Comparison of ENCODE assay signal across 16 cellular contexts in the genomic region with DNA sequence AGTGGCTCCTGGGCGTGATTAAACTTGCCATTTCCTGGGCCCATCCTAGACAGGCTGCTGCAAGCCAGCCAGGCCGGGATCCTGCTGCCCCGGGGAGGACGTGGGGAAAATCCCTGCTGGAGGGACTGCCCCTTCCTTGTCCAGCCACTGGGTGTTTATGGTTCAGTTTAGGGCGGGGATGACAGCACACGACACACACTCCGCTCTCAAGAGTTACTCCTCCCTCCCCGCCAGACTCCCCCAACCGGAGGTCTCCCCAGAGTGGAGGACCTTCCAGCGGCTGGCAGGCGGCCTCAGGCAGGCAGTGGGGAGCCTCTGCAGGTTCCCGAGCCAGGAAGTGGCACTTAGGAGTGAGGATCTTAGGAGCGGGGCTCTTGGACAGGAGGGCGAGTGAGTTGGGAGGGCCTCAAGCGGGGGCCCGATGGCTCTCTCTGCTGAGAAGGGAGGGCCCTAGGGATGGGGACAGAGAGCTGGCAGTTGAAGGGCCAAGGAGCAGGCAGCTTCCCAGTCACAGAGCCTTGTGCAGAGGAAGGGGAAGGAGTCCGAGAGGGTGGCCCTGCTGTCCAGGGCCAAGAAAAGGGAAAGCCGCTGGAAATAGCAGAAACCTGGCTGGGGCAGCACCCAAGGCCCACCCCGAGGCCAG. TPM values are rescaled to one million over a fixed set of nuclear protein-coding genes. Genes with fewer than 3 reads are reported as not detected.
DNase-seq lines count a peak whose midpoint lies in the region; ATAC-seq, FAIRE-seq and TF ChIP-seq lines count a peak whose summit lies in the region.
"Had no signal": no experiment of that assay in that cellular context is flagged by ENCODE, and none has a peak within 500 bp of the region (broad histone marks: within the 10 kb centered on the region; RNA-seq: fewer than 3 reads in every experiment).

No MANE protein-coding gene starts in this region.

- DNase-seq in heart left ventricle (peak in 4 of 5 donors; percentile 12 to 46 (median 20)), right atrium auricular region (ENCODE audit: low spot score) (no peak), WTC11 (ENCODE audit: low spot score) (peak; percentile 8), immature natural killer cell (no peak), upper lobe of left lung (peak in 1 of 2 donors; percentile 48), D721Med (ENCODE audit: insufficient read length, low spot score) (no peak)
- DNase-seq: C1 segment of cervical spinal cord, hypothalamus, MV-4-11, NCI-H2227 treated with DMSO at 0.1 percent for 48 hours, PC-9 had no signal

- no peak overlapping the region for H3K4me3 Mint-ChIP-seq in WTC11
- peak overlapping the region in 2 of 5 donors; percentile 40 to 41 for H3K4me3 Mint-ChIP-seq in immature natural killer cell
- H3K4me3 Mint-ChIP-seq: T-helper 17 cell had no signal

- TF ChIP-seq CTCF in heart left ventricle (IDR thresholded peaks at IDR 0.05) (no peak), right atrium auricular region (IDR thresholded peaks at IDR 0.05) (no peak), WTC11 (IDR thresholded peaks at IDR 0.05) (no peak), upper lobe of left lung (IDR thresholded peaks at IDR 0.05) (no peak), D721Med (IDR thresholded peaks at IDR 0.05; ENCODE audit: insufficient read depth, missing control alignments) (no peak)

- H3K4me3 ChIP-seq in heart left ventricle (no peak overlapping the region), right atrium auricular region (no peak overlapping the region), upper lobe of left lung (no peak overlapping the region)
- H3K4me3 ChIP-seq: cardiac muscle cell, PC-9 had no signal

- H3K27me3 ChIP-seq in heart left ventricle = no peaks in the 10 kb centered on the region
- H3K27me3 ChIP-seq in right atrium auricular region = no peaks in the 10 kb centered on the region
- no peaks in the 10 kb centered on the region for H3K27me3 ChIP-seq in upper lobe of left lung
- H3K27me3 ChIP-seq: cardiac muscle cell had no signal

- no peak overlapping the region for H3K27ac Mint-ChIP-seq in WTC11
- peak overlapping the region in 4 of 6 donors; percentile 46 to 87 (median 81) for H3K27ac Mint-ChIP-seq in immature natural killer cell
- H3K27ac Mint-ChIP-seq: T-helper 17 cell had no signal

- no peak for TF ChIP-seq POLR2A in heart left ventricle (IDR thresholded peaks at IDR 0.05)
- TF ChIP-seq POLR2A in upper lobe of left lung (IDR thresholded peaks at IDR 0.05) = no peak

- no peak for TF ChIP-seq EP300 in upper lobe of left lung (IDR thresholded peaks at IDR 0.05)

- peaks cover 0 to 45% (median 0%) of the 10 kb centered on the region in 12 donors for H3K4me1 ChIP-seq in heart left ventricle
- H3K4me1 ChIP-seq in right atrium auricular region = no peaks in the 10 kb centered on the region
- H3K4me1 ChIP-seq in upper lobe of left lung = peaks cover 0 to 32% (median 21%) of the 10 kb centered on the region in 4 donors

- H3K4me1 Mint-ChIP-seq in WTC11 (no peaks in the 10 kb centered on the region), immature natural killer cell (peaks cover 42 to 56% of the 10 kb centered on the region in 2 donors)

- H3K36me3 ChIP-seq in heart left ventricle = peaks cover 0 to 8% (median 0%) of the 10 kb centered on the region in 9 donors
- H3K36me3 ChIP-seq in right atrium auricular region = no peaks in the 10 kb centered on the region
- H3K36me3 ChIP-seq in upper lobe of left lung = no peaks in the 10 kb centered on the region
- H3K36me3 ChIP-seq: cardiac muscle cell had no signal

- ATAC-seq in heart left ventricle = no peak
- ATAC-seq in WTC11 = no peak
- ATAC-seq in upper lobe of left lung (ENCODE audit: low FRiP score in 2 of 2) = peak; percentile 20 to 56
- no peak for ATAC-seq in HG02870 (IDR thresholded peaks at IDR 0.05; ENCODE audit: unreplicated experiment)
- no peak for ATAC-seq in HG03378 (IDR thresholded peaks at IDR 0.05; ENCODE audit: unreplicated experiment)
- ATAC-seq: T-helper 17 cell had no signal

- no peak for FAIRE-seq in D721Med (lab: Jason Lieb, UNC)

- H3K9me3 Mint-ChIP-seq in WTC11 (peaks cover 19% of the 10 kb centered on the region), immature natural killer cell (peaks cover 0 to 3% (median 0%) of the 10 kb centered on the region in 6 donors)

- H3K27ac ChIP-seq in heart left ventricle (no peak overlapping the region), right atrium auricular region (no peak overlapping the region), upper lobe of left lung (no peak overlapping the region)
- H3K27ac ChIP-seq: cardiac muscle cell, PC-9 had no signal

- POLR2A ChIA-PET in WTC11 (lab: Charles Lee) = no interaction called here

- CTCF ChIA-PET in WTC11 (lab: Charles Lee) = no interaction called here

- intact Hi-C loops in heart left ventricle (cut with DNase I) = no loop called here

- H3K36me3 Mint-ChIP-seq in WTC11 (peaks cover 23% of the 10 kb centered on the region), immature natural killer cell (peaks cover 5 to 12% (median 7%) of the 10 kb centered on the region in 3 donors)

- peaks cover 3% of the 10 kb centered on the region; the same call in 1 of the 2 replicates for H3K27me3 Mint-ChIP-seq in WTC11 (ENCODE audit: low read depth)
- H3K27me3 Mint-ChIP-seq in immature natural killer cell (ENCODE audit: low read depth in 3 of 3) = peaks cover 2 to 17% (median 10%) of the 10 kb centered on the region in 3 donors
- H3K27me3 Mint-ChIP-seq: T-helper 17 cell had no signal

- peaks cover 0 to 13% (median 0%) of the 10 kb centered on the region in 12 donors for H3K9me3 ChIP-seq in heart left ventricle
- no peaks in the 10 kb centered on the region for H3K9me3 ChIP-seq in right atrium auricular region
- no peaks in the 10 kb centered on the region for H3K9me3 ChIP-seq in upper lobe of left lung

- 88 to 92% (median 90%) methylated on average over 11 to 19 of the region's 19 CpGs for WGBS in heart left ventricle, 4 donors
- 79 to 85% methylated on average over 12 to 19 of the region's 19 CpGs for WGBS in upper lobe of left lung, 2 donors

TF ChIP-seq in WTC11, 78 proteins besides CTCF, POLR2A, EP300 and RAD21:
- TF ChIP-seq ZNF512 (CRISPR knock-in tag; IDR thresholded peaks at IDR 0.05; ENCODE audit: borderline replicate concordance) (no peak), NFYB (CRISPR knock-in tag; conservative IDR thresholded peaks at IDR 0.05; ENCODE audit: low read depth) (no peak), RORB (CRISPR knock-in tag; IDR thresholded peaks at IDR 0.05) (no peak), GRHL2 (CRISPR knock-in tag; IDR thresholded peaks at IDR 0.05; ENCODE audit: insufficient replicate concordance, severe bottlenecking) (no peak), ZNF416 (CRISPR knock-in tag; IDR thresholded peaks at IDR 0.05) (no peak), ZNF671 (CRISPR knock-in tag; IDR thresholded peaks at IDR 0.05) (no peak), EMX1 (CRISPR knock-in tag; IDR thresholded peaks at IDR 0.05) (no peak), JUN (CRISPR knock-in tag; IDR thresholded peaks at IDR 0.05) (no peak), ETV6 (CRISPR knock-in tag; IDR thresholded peaks at IDR 0.05) (no peak)

RNA-seq across cellular contexts. Expression of gene GPR35, which starts 5.7 kb away (rescaled TPM):
- total RNA-seq in heart left ventricle (1 to 10 TPM in 3 of 9 donors, under 1 TPM in 5, not detected in 1; 0.48 to 2.7 (median 0.78) TPM), right atrium auricular region (under 1 TPM; 0.56 to 0.86 TPM), WTC11 (2021) (0.22 to 0.60 TPM (median 0.46 TPM) in 3 replicates), upper lobe of left lung (10 to 100 TPM in 1 of 6 donors, 1 to 10 TPM in 5; 1.9 to 14.7 (median 4.6) TPM)
- polyA plus RNA-seq in heart left ventricle (1 to 10 TPM; 1.1 to 1.3 TPM), immature natural killer cell (1 to 10 TPM in 1 of 3 donors, under 1 TPM in 1, not detected in 1; 0.89 to 1.6 TPM)
- total RNA-seq: epithelial cell of proximal tubule had no signal

RNA-seq across cellular contexts. Expression of gene CAPN10, which starts 33.1 kb away (rescaled TPM):
- 10 to 100 TPM; 14.9 to 35.6 (median 21.9) TPM for total RNA-seq in heart left ventricle
- 10 to 100 TPM; 17.4 to 39.7 TPM for polyA plus RNA-seq in heart left ventricle
- total RNA-seq in right atrium auricular region = 10 to 100 TPM; 14.1 to 14.6 TPM
- total RNA-seq in WTC11 (2021) = 51.4 to 61.3 TPM (median 54.6 TPM) in 3 replicates
- polyA plus RNA-seq in immature natural killer cell = 10 to 100 TPM in 2 of 3 donors, 1 to 10 TPM in 1; 9.7 to 22.5 (median 11.6) TPM
- 100 to 1,000 TPM in 1 of 6 donors, 10 to 100 TPM in 5; 35.3 to 118 (median 38.9) TPM for total RNA-seq in upper lobe of left lung

RNA-seq across cellular contexts. Expression of gene RNPEPL1, which starts 51.3 kb away (rescaled TPM):
- total RNA-seq in heart left ventricle = 100 to 1,000 TPM in 2 of 9 donors, 10 to 100 TPM in 7; 67.5 to 149 (median 91.0) TPM
- 100 to 1,000 TPM in 1 of 2 donors, 10 to 100 TPM in 1; 75.9 to 206 TPM for polyA plus RNA-seq in heart left ventricle
- total RNA-seq in right atrium auricular region = 10 to 100 TPM; 62.0 to 76.3 TPM
- 18.8 to 20.5 TPM (median 19.4 TPM) in 3 replicates for total RNA-seq in WTC11 (2021)
- 10 to 100 TPM; 46.5 to 51.4 (median 49.9) TPM for polyA plus RNA-seq in immature natural killer cell
- total RNA-seq in upper lobe of left lung = 100 to 1,000 TPM in 5 of 6 donors, 10 to 100 TPM in 1; 71.0 to 264 (median 123) TPM

RNA-seq across cellular contexts. Expression of gene DUSP28, which starts 59.5 kb away (rescaled TPM):
- total RNA-seq in heart left ventricle = 10 to 100 TPM in 7 of 9 donors, 1 to 10 TPM in 2; 6.7 to 23.9 (median 15.4) TPM
- 1 to 10 TPM; 3.6 to 9.3 TPM for polyA plus RNA-seq in heart left ventricle
- total RNA-seq in right atrium auricular region = 10 to 100 TPM; 12.0 to 17.5 TPM
- 2.2 to 2.3 TPM (median 2.2 TPM) in 3 replicates for total RNA-seq in WTC11 (2021)
- 10 to 100 TPM; 13.7 to 27.4 (median 27.4) TPM for polyA plus RNA-seq in immature natural killer cell
- 10 to 100 TPM in 1 of 6 donors, 1 to 10 TPM in 5; 3.2 to 30.4 (median 5.7) TPM for total RNA-seq in upper lobe of left lung

Comparison
In these comparisons a context has a peak if more than half of its experiments do, and no peak if none do; other contexts are left out.
1. DNase-seq: peak in heart left ventricle (4 of 5) and WTC11 (single experiment); none in right atrium auricular region (single experiment), immature natural killer cell (0 of 3) and D721Med (single experiment).
2. ATAC-seq: peak in upper lobe of left lung (2 of 2); none in heart left ventricle (0 of 4), WTC11 (single experiment), HG02870 (single experiment) and HG03378 (single experiment).